In the genomic region with DNA sequence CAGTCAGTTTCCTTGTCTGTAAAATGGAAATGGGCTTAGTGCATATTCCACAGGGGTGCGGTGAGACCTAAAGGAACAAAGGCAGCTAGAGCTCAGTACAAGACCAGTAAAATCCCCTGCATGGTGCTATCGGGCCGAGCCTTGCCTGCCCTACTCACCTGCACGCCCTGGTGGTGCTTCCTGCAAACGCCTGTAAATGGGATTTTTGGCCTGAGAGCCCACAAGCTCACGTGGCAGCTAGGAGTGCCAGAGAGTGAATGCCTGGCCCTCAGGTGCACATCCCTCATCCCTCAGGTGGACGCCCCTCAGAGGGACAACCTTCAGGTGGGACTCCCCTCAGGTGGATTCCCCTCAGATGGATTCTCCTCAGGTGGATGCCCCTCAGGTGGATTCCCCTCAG, we compare ENCODE assay signal across 22 cellular contexts. TPM values are rescaled to one million over a fixed set of nuclear protein-coding genes. Genes with fewer than 3 reads are reported as not detected.
DNase-seq lines count a peak whose midpoint lies in the region; ATAC-seq, FAIRE-seq and TF ChIP-seq lines count a peak whose summit lies in the region.
"Had no signal": no experiment of that assay in that cellular context is flagged by ENCODE, and none has a peak within 500 bp of the region (broad histone marks: within the 10 kb centered on the region; RNA-seq: fewer than 3 reads in every experiment).

No MANE protein-coding gene starts in this region.

- no peak overlapping the region for H3K4me3 Mint-ChIP-seq in endodermal cell
- H3K4me3 Mint-ChIP-seq: CD4-positive, alpha-beta T cell had no signal

- H3K4me1 ChIP-seq in endodermal cell (ENCODE audit: control insufficient read depth, insufficient read depth, low read length) (no peaks in the 10 kb centered on the region), pancreas (peaks cover 0 to 15% (median 7%) of the 10 kb centered on the region in 3 donors)
- H3K4me1 ChIP-seq: Caco-2 had no signal

- peaks cover 8% of the 10 kb centered on the region for H3K27me3 Mint-ChIP-seq in endodermal cell (ENCODE audit: insufficient read depth)
- H3K27me3 Mint-ChIP-seq: CD4-positive, alpha-beta T cell had no signal

- H3K9me3 Mint-ChIP-seq in endodermal cell: no peaks in the 10 kb centered on the region
- H3K9me3 Mint-ChIP-seq: CD4-positive, alpha-beta T cell had no signal

- no peaks in the 10 kb centered on the region for H3K4me1 Mint-ChIP-seq in endodermal cell

- peak; percentile 18 for DNase-seq in DMS53 (lab: John Stamatoyannopoulos, UW)
- DNase-seq in DMS53 treated with DMSO at 0.1 percent for 48 hours (lab: John Stamatoyannopoulos, UW; ENCODE audit: unreplicated experiment): no peak
- peak; percentile 19 for DNase-seq in HT-29 (ENCODE audit: low spot score)
- DNase-seq in endodermal cell: no peak
- peak in 1 of 6 donors; percentile 42 for DNase-seq in pancreas
- DNase-seq in hepatic stellate cell (ENCODE audit: low spot score): no peak
- no peak for DNase-seq in NCI-H2107 (lab: John Stamatoyannopoulos, UW)
- no peak for DNase-seq in activated CD8-positive, alpha-beta memory T cell treated with anti-CD3 and anti-CD28 coated beads, Interleukin-2, amount 50 U/mL, for 4 hours
- DNase-seq: AML-193; Caco-2; CD4-positive, alpha-beta T cell; DND-41; EL had no signal

- no peaks in the 10 kb centered on the region for H3K9me3 ChIP-seq in endodermal cell (ENCODE audit: control insufficient read depth, low read length)
- no peaks in the 10 kb centered on the region for H3K9me3 ChIP-seq in pancreas
- H3K9me3 ChIP-seq: Caco-2 had no signal

- H3K4me3 ChIP-seq in endodermal cell (ENCODE audit: low read length): no peak overlapping the region
- no peak overlapping the region for H3K4me3 ChIP-seq in pancreas
- H3K4me3 ChIP-seq: A549, GM12878 had no signal

- TF ChIP-seq CTCF in endodermal cell (conservative IDR thresholded peaks at IDR 0.05): peak; percentile 54
- TF ChIP-seq CTCF in pancreas (IDR thresholded peaks at IDR 0.05): peak in 1 of 4 donors; percentile 18

- 75 to 80% methylated on average over 6 to 7 of the region's 7 CpGs for WGBS in endodermal cell (ENCODE audit: insufficient coverage in 1 of 2, insufficient read length in 1 of 2), 2 experiments
- 79 to 82% methylated on average over 7 of the region's 7 CpGs for WGBS in pancreas, 2 donors

- no peak for FAIRE-seq in pancreas (lab: Jason Lieb, UNC)
- FAIRE-seq: A549, D721Med, GM12878, GM19239, H54 had no signal

- no peaks in the 10 kb centered on the region for H3K36me3 ChIP-seq in endodermal cell (ENCODE audit: control insufficient read depth, insufficient read depth, low read length)
- H3K36me3 ChIP-seq in pancreas: no peaks in the 10 kb centered on the region

- H3K27ac ChIP-seq in endodermal cell (ENCODE audit: low read depth, low read length) (no peak overlapping the region), pancreas (no peak overlapping the region)
- H3K27ac ChIP-seq: 22Rv1, A549, C4-2B had no signal

- H3K27me3 ChIP-seq in endodermal cell (ENCODE audit: control insufficient read depth, insufficient read depth, low read length, poor library complexity, severe bottlenecking): no peaks in the 10 kb centered on the region
- H3K27me3 ChIP-seq in pancreas: no peaks in the 10 kb centered on the region

- intact Hi-C loops in pancreas (cut with DNase I): no loop called here

- H3K27ac Mint-ChIP-seq in endodermal cell: no peak overlapping the region
- H3K27ac Mint-ChIP-seq: CD4-positive, alpha-beta T cell had no signal

- no peaks in the 10 kb centered on the region for H3K36me3 Mint-ChIP-seq in endodermal cell (ENCODE audit: low read depth)

- ATAC-seq in pancreas: peak in 3 of 4 donors; percentile 28 to 78 (median 59)
- ATAC-seq: A549, GM12878 had no signal

- no peak overlapping the region for H3K9ac ChIP-seq in endodermal cell (ENCODE audit: extremely low read depth, low read length, poor library complexity, severe bottlenecking)

RNA-seq across cellular contexts. Expression of gene VSX1, which starts 48.0 kb away (rescaled TPM):
- not detected in 2 replicates for total RNA-seq in HT-29 (2014; rRNA removed; shearing (Covaris generic))
- total RNA-seq in endodermal cell (not detected), pancreas (under 1 TPM; 0.13 to 0.31 (median 0.23) TPM)
- polyA plus RNA-seq in endodermal cell (2013, experiment 1 of 2): 0.39 TPM
- polyA plus RNA-seq in endodermal cell (2013, experiment 2 of 2): not detected
- under 1 TPM; 0.08 to 0.77 TPM for polyA plus RNA-seq in pancreas
- total RNA-seq: Caco-2; CD4-positive, alpha-beta T cell; G401; GM12878 had no signal
- polyA plus RNA-seq: BJ had no signal

Comparison
In these comparisons a context has a peak if more than half of its experiments do, and no peak if none do; other contexts are left out.
1. DNase-seq: peak in DMS53 (single experiment) and HT-29 (single experiment); none in DMS53 treated with DMSO at 0.1 percent for 48 hours (single experiment), endodermal cell (single experiment), hepatic stellate cell (single experiment), NCI-H2107 (single experiment) and activated CD8-positive, alpha-beta memory T cell treated with anti-CD3 and anti-CD28 coated beads, Interleukin-2, amount 50 U/mL, for 4 hours (single experiment).